Comparison of ENCODE assay signal across 25 cellular contexts in genomic region chr20:59608396-59608795, GRCh38. TPM values are rescaled to one million over a fixed set of nuclear protein-coding genes. Genes with fewer than 3 reads are reported as not detected.
DNase-seq lines count a peak whose midpoint lies in the region; ATAC-seq lines count a peak whose summit lies in the region.
"Had no signal": no experiment of that assay in that cellular context is flagged by ENCODE, and none has a peak within 500 bp of the region (broad histone marks: within the 10 kb centered on the region; RNA-seq: fewer than 3 reads in every experiment).

No MANE protein-coding gene starts in this region.

- H3K27me3 ChIP-seq in layer of hippocampus (ENCODE audit: control insufficient read depth, insufficient read depth, low read length), result peaks cover 2% of the 10 kb centered on the region

- DNase-seq in cardiac septum (ENCODE audit: low spot score), result peak; percentile 69
- DNase-seq in left ventricle myocardium superior, result no peak
- DNase-seq in NCI-H526 (lab: John Stamatoyannopoulos, UW), result no peak
- DNase-seq in COLO668 (lab: John Stamatoyannopoulos, UW; ENCODE audit: unreplicated experiment), result no peak
- DNase-seq in SIG-M5 treated with dmso at 0.1 percent for 504 hours (lab: John Stamatoyannopoulos, UW; ENCODE audit: unreplicated experiment), result no peak
- DNase-seq: AML-193; CD8-positive, alpha-beta T cell; COR-L47; DMS 273 treated with DMSO at 0.1 percent for 48 hours; DMS53; DND-41; EL; GOT3; H7; HFFc6 had no signal

- intact Hi-C loops in cardiac septum (cut with DNase I) (no loop called here), left ventricle myocardium superior (cut with micrococcal nuclease) (no loop called here)

- H3K27ac ChIP-seq in cingulate gyrus (ENCODE audit: low read depth, low read length) (peak overlapping the region; percentile 49), layer of hippocampus (ENCODE audit: low read depth, low read length) (peak overlapping the region; percentile 46), temporal lobe (ENCODE audit: low read depth, low read length) (peak overlapping the region; percentile 7)
- H3K27ac ChIP-seq: 22Rv1, A549, HL-60 had no signal

- ATAC-seq in left ventricle myocardium superior, result no peak
- ATAC-seq: A549; CD8-positive, alpha-beta T cell; GM12878; HCT116 had no signal

RNA-seq across cellular contexts. Expression of gene PHACTR3, which starts 4.1 kb away (rescaled TPM):
- total RNA-seq in cardiac septum, result 0.54 TPM
- 6.8 TPM for total RNA-seq in left ventricle myocardium superior
- 31.0 TPM for total RNA-seq in temporal lobe
- total RNA-seq: CD8-positive, alpha-beta T cell; G401; HFFc6; HT1080 had no signal
